16 cellular contexts compared by ENCODE assay signal in genomic region chr13:31835932-31836331, GRCh38.
DNase-seq lines count a peak whose midpoint lies in the region; ATAC-seq and TF ChIP-seq lines count a peak whose summit lies in the region.
"Had no signal": no experiment of that assay in that cellular context is flagged by ENCODE, and none has a peak within 500 bp of the region (broad histone marks: within the 10 kb centered on the region; RNA-seq: fewer than 3 reads in every experiment).

No MANE protein-coding gene starts in this region.

- H3K4me3 Mint-ChIP-seq in CD14-positive monocyte, result no peak overlapping the region
- H3K4me3 Mint-ChIP-seq: activated CD8-positive, alpha-beta T cell treated with anti-CD3 and anti-CD28 coated beads for 36 hours; naive thymus-derived CD8-positive, alpha-beta T cell had no signal

- DNase-seq in AG20443 (ENCODE audit: low spot score) (peak; percentile 52), HT1080 (ENCODE audit: low read depth) (peak; percentile 54), astrocyte of the hippocampus (ENCODE audit: low read depth, low spot score) (peak; percentile 58), iris pigment epithelial cell (ENCODE audit: low read depth) (peak; percentile 81), CD14-positive monocyte (ENCODE audit: low spot score) (no peak), NCI-H187 (lab: John Stamatoyannopoulos, UW) (no peak), left lobe of liver (ENCODE audit: low spot score) (no peak)
- DNase-seq: activated CD8-positive, alpha-beta T cell treated with anti-CD3 and anti-CD28 coated beads for 36 hours; activated naive CD4-positive, alpha-beta T cell treated with Interleukin-2 at 50 U/mL for 16 hours; gastrocnemius medialis; MM.1S; naive thymus-derived CD8-positive, alpha-beta T cell; NCI-H446; SHP77; sigmoid colon had no signal

- H3K36me3 Mint-ChIP-seq in CD14-positive monocyte, result no peaks in the 10 kb centered on the region
- H3K36me3 Mint-ChIP-seq: naive thymus-derived CD8-positive, alpha-beta T cell had no signal

- no peaks in the 10 kb centered on the region for H3K9me3 Mint-ChIP-seq in CD14-positive monocyte
- H3K9me3 Mint-ChIP-seq: activated CD8-positive, alpha-beta T cell treated with anti-CD3 and anti-CD28 coated beads for 36 hours had no signal

- no peak for TF ChIP-seq CTCF in CD14-positive monocyte (IDR thresholded peaks at IDR 0.05)

- no peak for ATAC-seq in HG03039 (IDR thresholded peaks at IDR 0.05; ENCODE audit: unreplicated experiment)
- no peak for ATAC-seq in left lobe of liver
- ATAC-seq: activated CD8-positive, alpha-beta T cell treated with anti-CD3 and anti-CD28 coated beads for 36 hours; gastrocnemius medialis; naive thymus-derived CD8-positive, alpha-beta T cell had no signal

- intact Hi-C loops in CD14-positive monocyte (cut with micrococcal nuclease), result no loop called here

- peaks cover 13% of the 10 kb centered on the region for H3K4me1 Mint-ChIP-seq in CD14-positive monocyte
- H3K4me1 Mint-ChIP-seq: naive thymus-derived CD8-positive, alpha-beta T cell had no signal

- H3K27me3 Mint-ChIP-seq in CD14-positive monocyte (ENCODE audit: low read depth in 3 of 3), result peaks cover 0 to 4% (median 2%) of the 10 kb centered on the region in 3 donors

- H3K27ac Mint-ChIP-seq in CD14-positive monocyte, result no peak overlapping the region
- H3K27ac Mint-ChIP-seq: activated CD8-positive, alpha-beta T cell treated with anti-CD3 and anti-CD28 coated beads for 36 hours; naive thymus-derived CD8-positive, alpha-beta T cell had no signal

Comparison
In these comparisons a context has a peak if more than half of its experiments do, and no peak if none do; other contexts are left out.
1. DNase-seq: peak in AG20443 (single experiment), HT1080 (single experiment), astrocyte of the hippocampus (single experiment) and iris pigment epithelial cell (single experiment); none in CD14-positive monocyte (single experiment), NCI-H187 (0 of 2) and left lobe of liver (single experiment).